In the genomic region with DNA sequence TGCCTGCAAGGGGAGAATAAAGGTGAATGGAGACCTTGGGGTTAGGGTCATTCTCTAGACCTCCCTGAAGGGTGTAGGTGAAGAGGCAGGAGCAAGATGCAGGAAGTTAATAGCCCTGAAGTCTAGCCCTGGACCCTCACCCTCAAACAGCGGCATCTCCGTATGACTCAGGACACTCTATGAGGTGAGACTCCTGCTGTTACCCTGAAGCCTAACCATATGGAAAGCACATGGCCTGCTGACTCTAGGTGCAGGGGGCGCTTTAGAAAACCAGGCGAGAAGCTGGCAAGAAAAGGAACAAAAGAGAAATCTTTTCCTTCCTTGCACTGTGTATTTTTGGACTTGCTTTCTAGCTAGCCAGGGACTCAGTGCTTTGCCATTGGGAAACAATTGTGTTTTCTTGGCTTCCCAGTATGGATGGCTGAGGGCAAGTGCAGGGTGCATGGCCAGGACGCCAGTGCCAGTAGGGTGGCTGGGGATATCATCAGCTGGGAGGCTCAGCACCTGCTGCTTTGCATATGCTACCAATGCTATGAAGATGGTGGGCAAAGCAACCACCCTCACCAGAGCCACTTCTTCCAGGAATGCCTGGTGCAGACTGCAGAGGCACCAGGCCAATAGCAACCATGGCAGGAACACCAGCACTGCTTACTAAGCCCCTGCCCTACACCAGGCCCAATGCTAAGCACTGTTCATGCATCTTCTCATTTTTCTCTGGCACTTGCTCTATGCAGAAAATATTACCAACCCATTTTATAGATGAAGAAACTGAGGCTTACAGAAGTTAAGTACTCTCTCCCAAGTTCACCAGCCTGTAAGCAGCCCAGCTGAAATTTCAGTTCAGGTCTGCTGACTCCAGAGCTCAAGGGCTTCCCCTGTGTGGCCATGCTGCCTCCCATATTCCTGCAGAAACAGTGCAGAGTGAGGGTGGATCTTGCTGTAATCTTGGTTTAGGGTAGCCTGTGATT, we compare ENCODE assay signal across 13 cellular contexts.
DNase-seq lines count a peak whose midpoint lies in the region; FAIRE-seq and TF ChIP-seq lines count a peak whose summit lies in the region.
"Had no signal": no experiment of that assay in that cellular context is flagged by ENCODE, and none has a peak within 500 bp of the region (broad histone marks: within the 10 kb centered on the region; RNA-seq: fewer than 3 reads in every experiment).

No MANE protein-coding gene starts in this region.

- no peaks in the 10 kb centered on the region for H3K36me3 ChIP-seq in bronchial epithelial cell (ENCODE audit: control insufficient read depth, insufficient read depth, low read length)

- no peaks in the 10 kb centered on the region for H3K27me3 ChIP-seq in bronchial epithelial cell (ENCODE audit: control insufficient read depth, insufficient read depth, low read length)

- DNase-seq in HFF-Myc (ENCODE audit: extremely low read depth, low read depth) (peak; percentile 42), NCI-H69 (lab: John Stamatoyannopoulos, UW) (peak; percentile 55), bronchial epithelial cell (ENCODE audit: low read depth) (no peak), urothelium cell line (ENCODE audit: low spot score) (no peak), midbrain (lab: John Stamatoyannopoulos, UW) (no peak), GM10266 (ENCODE audit: extremely low spot score) (no peak), T-helper 2 cell (no peak)
- DNase-seq: AML-193, H9, NCI-H2029, NCI-H82, SIG-M5, T-cell had no signal

- TF ChIP-seq CTCF in HFF-Myc (IDR thresholded peaks at IDR 0.05; ENCODE audit: low read depth, low read length, missing control alignments) (no peak), bronchial epithelial cell (IDR thresholded peaks at IDR 0.05; ENCODE audit: insufficient read depth, low read length, severe bottlenecking) (no peak), GM10266 (IDR thresholded peaks at IDR 0.05; ENCODE audit: control insufficient read depth, insufficient read depth, low read depth, missing control alignments) (no peak)

- no peak overlapping the region for H3K4me3 ChIP-seq in HFF-Myc (replicated peaks; ENCODE audit: low read depth, low read length)
- no peak overlapping the region for H3K4me3 ChIP-seq in bronchial epithelial cell (ENCODE audit: low read depth, low read length)

- FAIRE-seq in bronchial epithelial cell (lab: Jason Lieb, UNC) (peak; percentile 47), urothelium cell line (lab: Jason Lieb, UNC) (peak; percentile 90)

Comparison
In these comparisons a context has a peak if more than half of its experiments do, and no peak if none do; other contexts are left out.
1. DNase-seq: peak in HFF-Myc (single experiment) and NCI-H69 (single experiment); none in bronchial epithelial cell (single experiment), urothelium cell line (single experiment), midbrain (single experiment), GM10266 (single experiment) and T-helper 2 cell (0 of 5).